ENCODE assay signal across 1 cellular context in genomic region chr10:43069597-43069996, GRCh38.
TF ChIP-seq lines count a peak whose summit lies in the region.

No MANE protein-coding gene starts in this region.

TF ChIP-seq in GM23338, 12 proteins besides CTCF, POLR2A, EP300 and RAD21 (continued from another document):
- TF ChIP-seq ZNF462 (CRISPR knock-in tag; IDR thresholded peaks at IDR 0.05) (no peak), NANOG (IDR thresholded peaks at IDR 0.05; ENCODE audit: borderline replicate concordance) (no peak), JUNB (IDR thresholded peaks at IDR 0.05; ENCODE audit: unreplicated experiment) (no peak), CREB1 (CRISPR knock-in tag; IDR thresholded peaks at IDR 0.05; ENCODE audit: low read depth) (no peak), STAT1 (IDR thresholded peaks at IDR 0.05; ENCODE audit: unreplicated experiment) (no peak), ZNF114 (CRISPR knock-in tag; IDR thresholded peaks at IDR 0.05) (no peak), EZH2phosphoT487 (IDR thresholded peaks at IDR 0.05; ENCODE audit: unreplicated experiment) (no peak), POLR2AphosphoS5 (IDR thresholded peaks at IDR 0.05; ENCODE audit: low read depth) (no peak), EZH2 (IDR thresholded peaks at IDR 0.05; ENCODE audit: low read depth, unreplicated experiment) (no peak)
- TF ChIP-seq, protein P1, sequence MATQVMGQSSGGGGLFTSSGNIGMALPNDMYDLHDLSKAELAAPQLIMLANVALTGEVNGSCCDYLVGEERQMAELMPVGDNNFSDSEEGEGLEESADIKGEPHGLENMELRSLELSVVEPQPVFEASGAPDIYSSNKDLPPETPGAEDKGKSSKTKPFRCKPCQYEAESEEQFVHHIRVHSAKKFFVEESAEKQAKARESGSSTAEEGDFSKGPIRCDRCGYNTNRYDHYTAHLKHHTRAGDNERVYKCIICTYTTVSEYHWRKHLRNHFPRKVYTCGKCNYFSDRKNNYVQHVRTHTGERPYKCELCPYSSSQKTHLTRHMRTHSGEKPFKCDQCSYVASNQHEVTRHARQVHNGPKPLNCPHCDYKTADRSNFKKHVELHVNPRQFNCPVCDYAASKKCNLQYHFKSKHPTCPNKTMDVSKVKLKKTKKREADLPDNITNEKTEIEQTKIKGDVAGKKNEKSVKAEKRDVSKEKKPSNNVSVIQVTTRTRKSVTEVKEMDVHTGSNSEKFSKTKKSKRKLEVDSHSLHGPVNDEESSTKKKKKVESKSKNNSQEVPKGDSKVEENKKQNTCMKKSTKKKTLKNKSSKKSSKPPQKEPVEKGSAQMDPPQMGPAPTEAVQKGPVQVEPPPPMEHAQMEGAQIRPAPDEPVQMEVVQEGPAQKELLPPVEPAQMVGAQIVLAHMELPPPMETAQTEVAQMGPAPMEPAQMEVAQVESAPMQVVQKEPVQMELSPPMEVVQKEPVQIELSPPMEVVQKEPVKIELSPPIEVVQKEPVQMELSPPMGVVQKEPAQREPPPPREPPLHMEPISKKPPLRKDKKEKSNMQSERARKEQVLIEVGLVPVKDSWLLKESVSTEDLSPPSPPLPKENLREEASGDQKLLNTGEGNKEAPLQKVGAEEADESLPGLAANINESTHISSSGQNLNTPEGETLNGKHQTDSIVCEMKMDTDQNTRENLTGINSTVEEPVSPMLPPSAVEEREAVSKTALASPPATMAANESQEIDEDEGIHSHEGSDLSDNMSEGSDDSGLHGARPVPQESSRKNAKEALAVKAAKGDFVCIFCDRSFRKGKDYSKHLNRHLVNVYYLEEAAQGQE (IDR thresholded peaks at IDR 0.05; ENCODE audit: unreplicated experiment): no peak
